Comparison of ENCODE assay signal across 1 cellular context in the genomic region with DNA sequence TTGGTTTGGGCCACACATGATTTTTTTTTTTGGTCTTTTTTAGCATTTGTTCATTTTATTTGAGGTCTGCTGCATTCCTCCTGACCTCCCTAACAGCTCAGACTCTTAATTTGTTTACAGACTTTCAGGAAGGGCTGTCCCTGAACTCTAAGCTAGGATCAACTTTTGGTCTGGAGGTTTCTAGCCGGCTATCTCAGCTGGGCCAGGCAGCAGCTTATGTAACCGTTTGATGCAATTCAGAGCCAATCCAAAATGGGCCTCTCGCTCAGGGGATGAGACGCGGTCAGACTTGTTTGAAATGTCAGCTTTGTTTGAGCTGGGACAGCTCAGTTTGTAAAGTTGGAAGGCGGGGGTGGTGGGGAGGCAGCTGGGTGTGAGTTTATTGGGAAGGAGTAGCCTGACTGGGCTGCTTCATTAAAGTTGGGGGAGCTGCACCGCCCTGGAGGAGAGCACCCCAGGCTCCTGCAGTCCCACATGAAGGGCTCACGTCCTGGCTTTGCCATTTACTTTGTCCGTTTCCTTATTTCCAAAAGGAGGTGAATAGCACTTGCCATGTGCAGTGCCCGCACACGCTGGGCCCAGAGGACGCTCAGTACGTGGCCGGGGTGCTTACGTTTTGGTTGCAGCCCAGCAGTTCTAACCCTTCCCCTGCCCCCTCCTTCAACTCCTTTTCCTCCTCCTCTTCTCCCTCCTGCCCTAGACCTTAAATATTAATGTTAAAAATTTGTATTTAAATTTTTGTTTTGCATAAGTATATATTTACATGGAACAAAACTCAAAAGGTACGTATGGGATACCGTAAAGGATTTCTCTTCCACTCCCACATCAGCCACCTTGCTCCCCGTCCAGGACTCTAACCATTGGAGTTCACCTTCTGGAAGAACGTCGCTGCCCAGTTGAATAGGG.
TF ChIP-seq lines count a peak whose summit lies in the region.

No MANE protein-coding gene starts in this region.

TF ChIP-seq in HepG2, 621 proteins besides CTCF, POLR2A, EP300 and RAD21 (continued from another document and continues in another):
- TF ChIP-seq NCOR1 (IDR thresholded peaks at IDR 0.05; ENCODE audit: borderline replicate concordance, low read length), result peak; percentile 94; the same call in 1 of the 2 replicates
- TF ChIP-seq CENPX (CRISPR knock-in tag; IDR thresholded peaks at IDR 0.05), result no peak
- TF ChIP-seq, protein P1, sequence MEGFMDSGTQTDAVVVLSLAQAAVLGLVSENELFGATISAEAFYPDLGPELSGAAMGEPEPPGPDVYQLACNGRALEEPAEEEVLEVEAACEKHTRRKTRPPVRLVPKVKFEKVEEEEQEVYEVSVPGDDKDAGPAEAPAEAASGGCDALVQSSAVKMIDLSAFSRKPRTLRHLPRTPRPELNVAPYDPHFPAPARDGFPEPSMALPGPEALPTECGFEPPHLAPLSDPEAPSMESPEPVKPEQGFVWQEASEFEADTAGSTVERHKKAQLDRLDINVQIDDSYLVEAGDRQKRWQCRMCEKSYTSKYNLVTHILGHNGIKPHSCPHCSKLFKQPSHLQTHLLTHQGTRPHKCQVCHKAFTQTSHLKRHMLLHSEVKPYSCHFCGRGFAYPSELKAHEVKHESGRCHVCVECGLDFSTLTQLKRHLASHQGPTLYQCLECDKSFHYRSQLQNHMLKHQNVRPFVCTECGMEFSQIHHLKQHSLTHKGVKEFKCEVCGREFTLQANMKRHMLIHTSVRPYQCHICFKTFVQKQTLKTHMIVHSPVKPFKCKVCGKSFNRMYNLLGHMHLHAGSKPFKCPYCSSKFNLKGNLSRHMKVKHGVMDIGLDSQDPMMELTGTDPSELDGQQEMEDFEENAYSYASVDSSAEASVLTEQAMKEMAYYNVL (CRISPR knock-in tag; IDR thresholded peaks at IDR 0.05; ENCODE audit: borderline replicate concordance), result peak; percentile 97
- peak; percentile 47; the same call in 1 of the 2 replicates for TF ChIP-seq KMT2B (CRISPR knock-in tag; IDR thresholded peaks at IDR 0.05)
- peak; percentile 73 for TF ChIP-seq GATAD1 (CRISPR knock-in tag; IDR thresholded peaks at IDR 0.05)
- no peak; the same call in 1 of the 2 replicates for TF ChIP-seq ZNF329 (CRISPR knock-in tag; IDR thresholded peaks at IDR 0.05; ENCODE audit: low read depth)
- no peak for TF ChIP-seq NFRKB (IDR thresholded peaks at IDR 0.05)
- no peak for TF ChIP-seq ZNF432 (CRISPR knock-in tag; IDR thresholded peaks at IDR 0.05; ENCODE audit: borderline replicate concordance)
- TF ChIP-seq REL (CRISPR knock-in tag; conservative IDR thresholded peaks at IDR 0.05), result no peak
- TF ChIP-seq RARG (CRISPR knock-in tag; IDR thresholded peaks at IDR 0.05; ENCODE audit: low read depth), result 0 out of 2 replicates have a peak, but pooled peaks have one; percentile 25
- 0 out of 2 replicates have a peak, but pooled peaks have one; percentile 3 for TF ChIP-seq TEAD2 (CRISPR knock-in tag; IDR thresholded peaks at IDR 0.05)
- peak; percentile 99 for TF ChIP-seq ZNF670 (CRISPR knock-in tag; IDR thresholded peaks at IDR 0.05; ENCODE audit: borderline replicate concordance)
- no peak for TF ChIP-seq ZSCAN20 (CRISPR knock-in tag; IDR thresholded peaks at IDR 0.05; ENCODE audit: borderline replicate concordance)
- peak; percentile 94 for TF ChIP-seq ZNF33B (CRISPR knock-in tag; IDR thresholded peaks at IDR 0.05)
- TF ChIP-seq REPIN1 (CRISPR knock-in tag; IDR thresholded peaks at IDR 0.05; ENCODE audit: borderline replicate concordance, low read depth), result peak; percentile 97
- TF ChIP-seq NFE2 (CRISPR knock-in tag; IDR thresholded peaks at IDR 0.05), result no peak
- TF ChIP-seq, protein P2, sequence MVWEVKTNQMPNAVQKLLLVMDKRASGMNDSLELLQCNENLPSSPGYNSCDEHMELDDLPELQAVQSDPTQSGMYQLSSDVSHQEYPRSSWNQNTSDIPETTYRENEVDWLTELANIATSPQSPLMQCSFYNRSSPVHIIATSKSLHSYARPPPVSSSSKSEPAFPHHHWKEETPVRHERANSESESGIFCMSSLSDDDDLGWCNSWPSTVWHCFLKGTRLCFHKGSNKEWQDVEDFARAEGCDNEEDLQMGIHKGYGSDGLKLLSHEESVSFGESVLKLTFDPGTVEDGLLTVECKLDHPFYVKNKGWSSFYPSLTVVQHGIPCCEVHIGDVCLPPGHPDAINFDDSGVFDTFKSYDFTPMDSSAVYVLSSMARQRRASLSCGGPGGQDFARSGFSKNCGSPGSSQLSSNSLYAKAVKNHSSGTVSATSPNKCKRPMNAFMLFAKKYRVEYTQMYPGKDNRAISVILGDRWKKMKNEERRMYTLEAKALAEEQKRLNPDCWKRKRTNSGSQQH (CRISPR knock-in tag; IDR thresholded peaks at IDR 0.05; ENCODE audit: low read depth), result no peak
- TF ChIP-seq ZNF772 (CRISPR knock-in tag; IDR thresholded peaks at IDR 0.05), result no peak; the same call in none of the 2 replicates
- TF ChIP-seq ZNF549 (CRISPR knock-in tag; IDR thresholded peaks at IDR 0.05), result no peak
- TF ChIP-seq HCFC1 (IDR thresholded peaks at IDR 0.05; ENCODE audit: low read depth, low read length), result no peak
- no peak; the same call in 1 of the 2 replicates for TF ChIP-seq ZFP36L2 (CRISPR knock-in tag; IDR thresholded peaks at IDR 0.05)
- no peak for TF ChIP-seq ZNF570 (CRISPR knock-in tag; IDR thresholded peaks at IDR 0.05; ENCODE audit: borderline replicate concordance)
- TF ChIP-seq MIXL1 (CRISPR knock-in tag; IDR thresholded peaks at IDR 0.05), result peak; percentile 99
- peak; percentile 94 for TF ChIP-seq KDM1A (CRISPR knock-in tag; IDR thresholded peaks at IDR 0.05)
- TF ChIP-seq, protein P3, sequence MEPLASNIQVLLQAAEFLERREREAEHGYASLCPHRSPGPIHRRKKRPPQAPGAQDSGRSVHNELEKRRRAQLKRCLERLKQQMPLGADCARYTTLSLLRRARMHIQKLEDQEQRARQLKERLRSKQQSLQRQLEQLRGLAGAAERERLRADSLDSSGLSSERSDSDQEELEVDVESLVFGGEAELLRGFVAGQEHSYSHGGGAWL (CRISPR knock-in tag; IDR thresholded peaks at IDR 0.05), result no peak; the same call in none of the 2 replicates
- TF ChIP-seq, protein P4, sequence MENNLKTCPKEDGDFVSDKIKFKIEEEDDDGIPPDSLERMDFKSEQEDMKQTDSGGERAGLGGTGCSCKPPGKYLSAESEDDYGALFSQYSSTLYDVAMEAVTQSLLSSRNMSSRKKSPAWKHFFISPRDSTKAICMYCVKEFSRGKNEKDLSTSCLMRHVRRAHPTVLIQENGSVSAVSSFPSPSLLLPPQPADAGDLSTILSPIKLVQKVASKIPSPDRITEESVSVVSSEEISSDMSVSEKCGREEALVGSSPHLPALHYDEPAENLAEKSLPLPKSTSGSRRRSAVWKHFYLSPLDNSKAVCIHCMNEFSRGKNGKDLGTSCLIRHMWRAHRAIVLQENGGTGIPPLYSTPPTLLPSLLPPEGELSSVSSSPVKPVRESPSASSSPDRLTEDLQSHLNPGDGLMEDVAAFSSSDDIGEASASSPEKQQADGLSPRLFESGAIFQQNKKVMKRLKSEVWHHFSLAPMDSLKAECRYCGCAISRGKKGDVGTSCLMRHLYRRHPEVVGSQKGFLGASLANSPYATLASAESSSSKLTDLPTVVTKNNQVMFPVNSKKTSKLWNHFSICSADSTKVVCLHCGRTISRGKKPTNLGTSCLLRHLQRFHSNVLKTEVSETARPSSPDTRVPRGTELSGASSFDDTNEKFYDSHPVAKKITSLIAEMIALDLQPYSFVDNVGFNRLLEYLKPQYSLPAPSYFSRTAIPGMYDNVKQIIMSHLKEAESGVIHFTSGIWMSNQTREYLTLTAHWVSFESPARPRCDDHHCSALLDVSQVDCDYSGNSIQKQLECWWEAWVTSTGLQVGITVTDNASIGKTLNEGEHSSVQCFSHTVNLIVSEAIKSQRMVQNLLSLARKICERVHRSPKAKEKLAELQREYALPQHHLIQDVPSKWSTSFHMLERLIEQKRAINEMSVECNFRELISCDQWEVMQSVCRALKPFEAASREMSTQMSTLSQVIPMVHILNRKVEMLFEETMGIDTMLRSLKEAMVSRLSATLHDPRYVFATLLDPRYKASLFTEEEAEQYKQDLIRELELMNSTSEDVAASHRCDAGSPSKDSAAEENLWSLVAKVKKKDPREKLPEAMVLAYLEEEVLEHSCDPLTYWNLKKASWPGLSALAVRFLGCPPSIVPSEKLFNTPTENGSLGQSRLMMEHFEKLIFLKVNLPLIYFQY (CRISPR knock-in tag; IDR thresholded peaks at IDR 0.05; ENCODE audit: borderline replicate concordance), result peak; percentile 99
- TF ChIP-seq FOXC1 (CRISPR knock-in tag; IDR thresholded peaks at IDR 0.05; ENCODE audit: borderline replicate concordance), result no peak; the same call in 1 of the 2 replicates
- TF ChIP-seq ZNF235 (CRISPR knock-in tag; IDR thresholded peaks at IDR 0.05; ENCODE audit: borderline replicate concordance), result no peak
- TF ChIP-seq, protein P5, sequence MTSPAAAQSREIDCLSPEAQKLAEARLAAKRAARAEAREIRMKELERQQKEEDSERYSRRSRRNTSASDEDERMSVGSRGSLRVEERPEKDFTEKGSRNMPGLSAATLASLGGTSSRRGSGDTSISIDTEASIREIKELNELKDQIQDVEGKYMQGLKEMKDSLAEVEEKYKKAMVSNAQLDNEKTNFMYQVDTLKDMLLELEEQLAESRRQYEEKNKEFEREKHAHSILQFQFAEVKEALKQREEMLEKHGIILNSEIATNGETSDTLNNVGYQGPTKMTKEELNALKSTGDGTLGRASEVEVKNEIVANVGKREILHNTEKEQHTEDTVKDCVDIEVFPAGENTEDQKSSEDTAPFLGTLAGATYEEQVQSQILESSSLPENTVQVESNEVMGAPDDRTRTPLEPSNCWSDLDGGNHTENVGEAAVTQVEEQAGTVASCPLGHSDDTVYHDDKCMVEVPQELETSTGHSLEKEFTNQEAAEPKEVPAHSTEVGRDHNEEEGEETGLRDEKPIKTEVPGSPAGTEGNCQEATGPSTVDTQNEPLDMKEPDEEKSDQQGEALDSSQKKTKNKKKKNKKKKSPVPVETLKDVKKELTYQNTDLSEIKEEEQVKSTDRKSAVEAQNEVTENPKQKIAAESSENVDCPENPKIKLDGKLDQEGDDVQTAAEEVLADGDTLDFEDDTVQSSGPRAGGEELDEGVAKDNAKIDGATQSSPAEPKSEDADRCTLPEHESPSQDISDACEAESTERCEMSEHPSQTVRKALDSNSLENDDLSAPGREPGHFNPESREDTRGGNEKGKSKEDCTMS (CRISPR knock-in tag; conservative IDR thresholded peaks at IDR 0.05), result no peak
- TF ChIP-seq ZNF431 (CRISPR knock-in tag; IDR thresholded peaks at IDR 0.05; ENCODE audit: borderline replicate concordance, low read depth), result peak; percentile 92; the same call in 1 of the 2 replicates
- TF ChIP-seq KDM4B (CRISPR knock-in tag; IDR thresholded peaks at IDR 0.05), result peak; percentile 99
- peak; percentile 99 for TF ChIP-seq GATAD2A (CRISPR knock-in tag; IDR thresholded peaks at IDR 0.05)
- TF ChIP-seq ZBTB7B (CRISPR knock-in tag; IDR thresholded peaks at IDR 0.05), result peak; percentile 96
- 0 out of 2 replicates have a peak, but pooled peaks have one; percentile 10 for TF ChIP-seq MAF1 (CRISPR knock-in tag; IDR thresholded peaks at IDR 0.05; ENCODE audit: borderline replicate concordance)
- no peak for TF ChIP-seq ZNF773 (CRISPR knock-in tag; IDR thresholded peaks at IDR 0.05; ENCODE audit: borderline replicate concordance)
- TF ChIP-seq ZNF790 (CRISPR knock-in tag; IDR thresholded peaks at IDR 0.05; ENCODE audit: borderline replicate concordance), result peak; percentile 40; the same call in 1 of the 2 replicates
- TF ChIP-seq, protein P6, sequence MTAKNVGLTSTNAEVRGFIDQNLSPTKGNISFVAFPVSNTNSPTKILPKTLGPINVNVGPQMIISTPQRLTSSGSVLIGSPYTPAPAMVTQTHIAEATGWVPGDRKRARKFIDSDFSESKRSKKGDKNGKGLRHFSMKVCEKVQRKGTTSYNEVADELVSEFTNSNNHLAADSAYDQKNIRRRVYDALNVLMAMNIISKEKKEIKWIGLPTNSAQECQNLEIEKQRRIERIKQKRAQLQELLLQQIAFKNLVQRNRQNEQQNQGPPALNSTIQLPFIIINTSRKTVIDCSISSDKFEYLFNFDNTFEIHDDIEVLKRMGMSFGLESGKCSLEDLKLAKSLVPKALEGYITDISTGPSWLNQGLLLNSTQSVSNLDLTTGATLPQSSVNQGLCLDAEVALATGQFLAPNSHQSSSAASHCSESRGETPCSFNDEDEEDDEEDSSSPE (CRISPR knock-in tag; IDR thresholded peaks at IDR 0.05), result peak; percentile 78
- no peak for TF ChIP-seq RBAK (CRISPR knock-in tag; IDR thresholded peaks at IDR 0.05)
- TF ChIP-seq, protein P7, sequence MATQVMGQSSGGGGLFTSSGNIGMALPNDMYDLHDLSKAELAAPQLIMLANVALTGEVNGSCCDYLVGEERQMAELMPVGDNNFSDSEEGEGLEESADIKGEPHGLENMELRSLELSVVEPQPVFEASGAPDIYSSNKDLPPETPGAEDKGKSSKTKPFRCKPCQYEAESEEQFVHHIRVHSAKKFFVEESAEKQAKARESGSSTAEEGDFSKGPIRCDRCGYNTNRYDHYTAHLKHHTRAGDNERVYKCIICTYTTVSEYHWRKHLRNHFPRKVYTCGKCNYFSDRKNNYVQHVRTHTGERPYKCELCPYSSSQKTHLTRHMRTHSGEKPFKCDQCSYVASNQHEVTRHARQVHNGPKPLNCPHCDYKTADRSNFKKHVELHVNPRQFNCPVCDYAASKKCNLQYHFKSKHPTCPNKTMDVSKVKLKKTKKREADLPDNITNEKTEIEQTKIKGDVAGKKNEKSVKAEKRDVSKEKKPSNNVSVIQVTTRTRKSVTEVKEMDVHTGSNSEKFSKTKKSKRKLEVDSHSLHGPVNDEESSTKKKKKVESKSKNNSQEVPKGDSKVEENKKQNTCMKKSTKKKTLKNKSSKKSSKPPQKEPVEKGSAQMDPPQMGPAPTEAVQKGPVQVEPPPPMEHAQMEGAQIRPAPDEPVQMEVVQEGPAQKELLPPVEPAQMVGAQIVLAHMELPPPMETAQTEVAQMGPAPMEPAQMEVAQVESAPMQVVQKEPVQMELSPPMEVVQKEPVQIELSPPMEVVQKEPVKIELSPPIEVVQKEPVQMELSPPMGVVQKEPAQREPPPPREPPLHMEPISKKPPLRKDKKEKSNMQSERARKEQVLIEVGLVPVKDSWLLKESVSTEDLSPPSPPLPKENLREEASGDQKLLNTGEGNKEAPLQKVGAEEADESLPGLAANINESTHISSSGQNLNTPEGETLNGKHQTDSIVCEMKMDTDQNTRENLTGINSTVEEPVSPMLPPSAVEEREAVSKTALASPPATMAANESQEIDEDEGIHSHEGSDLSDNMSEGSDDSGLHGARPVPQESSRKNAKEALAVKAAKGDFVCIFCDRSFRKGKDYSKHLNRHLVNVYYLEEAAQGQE (IDR thresholded peaks at IDR 0.05; ENCODE audit: borderline replicate concordance in 1 of 2, low read depth in 1 of 2, low read length in 2 of 2), result peak in 1 of 2 experiments; percentile 76; a peak in 2 of 4 replicates
- TF ChIP-seq ZNF883 (CRISPR knock-in tag; IDR thresholded peaks at IDR 0.05; ENCODE audit: not compliant biosample characterization), result no peak
- TF ChIP-seq, protein P8, sequence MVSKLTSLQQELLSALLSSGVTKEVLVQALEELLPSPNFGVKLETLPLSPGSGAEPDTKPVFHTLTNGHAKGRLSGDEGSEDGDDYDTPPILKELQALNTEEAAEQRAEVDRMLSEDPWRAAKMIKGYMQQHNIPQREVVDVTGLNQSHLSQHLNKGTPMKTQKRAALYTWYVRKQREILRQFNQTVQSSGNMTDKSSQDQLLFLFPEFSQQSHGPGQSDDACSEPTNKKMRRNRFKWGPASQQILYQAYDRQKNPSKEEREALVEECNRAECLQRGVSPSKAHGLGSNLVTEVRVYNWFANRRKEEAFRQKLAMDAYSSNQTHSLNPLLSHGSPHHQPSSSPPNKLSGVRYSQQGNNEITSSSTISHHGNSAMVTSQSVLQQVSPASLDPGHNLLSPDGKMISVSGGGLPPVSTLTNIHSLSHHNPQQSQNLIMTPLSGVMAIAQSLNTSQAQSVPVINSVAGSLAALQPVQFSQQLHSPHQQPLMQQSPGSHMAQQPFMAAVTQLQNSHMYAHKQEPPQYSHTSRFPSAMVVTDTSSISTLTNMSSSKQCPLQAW (CRISPR knock-in tag; IDR thresholded peaks at IDR 0.05), result peak; percentile 99
